ENCODE assay signal across 10 cellular contexts in the genomic region with DNA sequence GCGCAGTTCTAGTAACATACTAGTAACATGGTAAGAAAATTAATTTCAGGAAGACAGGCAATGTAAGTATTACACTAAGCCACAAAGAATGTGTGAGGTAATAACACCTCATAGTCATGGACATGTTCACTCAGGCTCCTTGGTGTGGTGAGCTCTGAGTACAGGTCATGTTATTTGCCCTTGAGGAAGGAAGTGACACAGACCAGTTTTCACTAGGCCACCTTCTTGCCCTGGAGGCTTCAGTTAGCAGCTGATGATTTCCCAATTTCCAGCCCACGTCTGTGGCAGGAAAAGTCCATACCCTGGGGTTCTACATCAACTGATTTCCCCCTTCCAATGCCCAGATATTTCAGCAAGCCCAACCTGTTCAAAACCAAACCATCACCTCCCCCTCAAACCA. TPM values are rescaled to one million over a fixed set of nuclear protein-coding genes. Genes with fewer than 3 reads are reported as not detected.
DNase-seq lines count a peak whose midpoint lies in the region; ATAC-seq, FAIRE-seq and TF ChIP-seq lines count a peak whose summit lies in the region.
"Had no signal": no experiment of that assay in that cellular context is flagged by ENCODE, and none has a peak within 500 bp of the region (broad histone marks: within the 10 kb centered on the region; RNA-seq: fewer than 3 reads in every experiment).

No MANE protein-coding gene starts in this region.

- H3K4me3 ChIP-seq in foreskin fibroblast (ENCODE audit: low read depth in 1 of 2, low read length in 2 of 2) (no peak overlapping the region), smooth muscle cell (no peak overlapping the region)

- DNase-seq in H54 (ENCODE audit: insufficient read length, low spot score) (no peak), RCC 7860 (ENCODE audit: low spot score) (peak; percentile 80), foreskin fibroblast (peak; percentile 77), smooth muscle cell (lab: John Stamatoyannopoulos, UW; ENCODE audit: unreplicated experiment) (no peak), NCI-H82 (lab: John Stamatoyannopoulos, UW) (no peak), NCI-H2081 (lab: John Stamatoyannopoulos, UW) (no peak), COLO668 (lab: John Stamatoyannopoulos, UW; ENCODE audit: unreplicated experiment) (no peak)
- DNase-seq: T-helper 9 cell had no signal

- no peaks in the 10 kb centered on the region for H3K36me3 ChIP-seq in smooth muscle cell (ENCODE audit: low read depth)

- H3K27me3 ChIP-seq in smooth muscle cell (ENCODE audit: low read depth), result no peaks in the 10 kb centered on the region

- no peaks in the 10 kb centered on the region for H4K20me1 ChIP-seq in smooth muscle cell (ENCODE audit: low read depth)

- H3K27ac ChIP-seq in smooth muscle cell (ENCODE audit: low read depth), result peak overlapping the region; percentile 95

- ATAC-seq in GM18505 (IDR thresholded peaks at IDR 0.05; ENCODE audit: unreplicated experiment), result no peak

- TF ChIP-seq CTCF in foreskin fibroblast (IDR thresholded peaks at IDR 0.05; ENCODE audit: low read depth, low read length) (no peak), smooth muscle cell (IDR thresholded peaks at IDR 0.05; ENCODE audit: borderline replicate concordance, insufficient read depth, poor library complexity, severe bottlenecking) (no peak)

- peaks cover 2% of the 10 kb centered on the region for H3K79me2 ChIP-seq in smooth muscle cell (ENCODE audit: low read depth)

- WGBS in smooth muscle cell (ENCODE audit: low lambda C conversion rate), result 51% methylated on average over 2 of the region's 2 CpGs

- peak overlapping the region; percentile 73 for H3K9ac ChIP-seq in smooth muscle cell (ENCODE audit: low read depth)

- FAIRE-seq in H54 (lab: Jason Lieb, UNC) (peak; percentile 15), RCC 7860 (lab: Jason Lieb, UNC) (peak; percentile 82)
- FAIRE-seq: H1 had no signal

- TF ChIP-seq POLR2A in H54 (IDR thresholded peaks at IDR 0.05; ENCODE audit: low read depth, low read length) (no peak), GM18505 (IDR thresholded peaks at IDR 0.05; ENCODE audit: borderline replicate concordance, extremely low read depth, insufficient read depth, insufficient read length) (no peak)

- H3K4me1 ChIP-seq in smooth muscle cell (ENCODE audit: low read depth), result peaks cover 34% of the 10 kb centered on the region

- peak overlapping the region; percentile 68 for H3K4me2 ChIP-seq in smooth muscle cell

- H2AFZ ChIP-seq in smooth muscle cell (ENCODE audit: low read depth), result no peak overlapping the region

- peaks cover 28% of the 10 kb centered on the region for H3F3A ChIP-seq in smooth muscle cell (ENCODE audit: low read depth)

- H3K9me3 ChIP-seq in smooth muscle cell (replicated peaks; ENCODE audit: low read depth), result no peaks in the 10 kb centered on the region

RNA-seq across cellular contexts. Expression of a gene that starts 6.7 kb away (rescaled TPM):
- 38.5 and 38.7 TPM in 2 replicates for total RNA-seq in smooth muscle cell
- polyA plus RNA-seq in smooth muscle cell, result 54.0 and 54.3 TPM in 2 replicates

RNA-seq across cellular contexts. Expression of a gene that starts 6.7 kb away (rescaled TPM):
- total RNA-seq in smooth muscle cell, result not detected in 2 replicates
- polyA plus RNA-seq in smooth muscle cell, result 0.45 TPM in 1 of 2 replicates, not detected in the other
- total RNA-seq: H1 had no signal

Comparison
In these comparisons a context has a peak if more than half of its experiments do, and no peak if none do; other contexts are left out.
1. DNase-seq: peak in RCC 7860 (single experiment) and foreskin fibroblast (2 of 2); none in H54 (single experiment), smooth muscle cell (single experiment), NCI-H82 (single experiment), NCI-H2081 (0 of 2) and COLO668 (single experiment).